Comparison of ENCODE assay signal across 2 cellular contexts in genomic region chr2:45274190-45274926, GRCh38.
TF ChIP-seq lines count a peak whose summit lies in the region.

No MANE protein-coding gene starts in this region.

TF ChIP-seq in GM23338, 12 proteins besides CTCF, POLR2A, EP300 and RAD21 (continued from another document):
- TF ChIP-seq ZNF462 (CRISPR knock-in tag; IDR thresholded peaks at IDR 0.05) (no peak), EZH2phosphoT487 (IDR thresholded peaks at IDR 0.05; ENCODE audit: unreplicated experiment) (no peak), STAT1 (IDR thresholded peaks at IDR 0.05; ENCODE audit: unreplicated experiment) (no peak), ZNF114 (CRISPR knock-in tag; IDR thresholded peaks at IDR 0.05) (no peak), JUNB (IDR thresholded peaks at IDR 0.05; ENCODE audit: unreplicated experiment) (no peak), POLR2AphosphoS5 (IDR thresholded peaks at IDR 0.05; ENCODE audit: low read depth) (no peak), REST (IDR thresholded peaks at IDR 0.05; ENCODE audit: unreplicated experiment) (no peak), CREB1 (CRISPR knock-in tag; IDR thresholded peaks at IDR 0.05; ENCODE audit: low read depth) (no peak), ETS1 (IDR thresholded peaks at IDR 0.05) (no peak), EZH2 (IDR thresholded peaks at IDR 0.05; ENCODE audit: low read depth, unreplicated experiment) (no peak)

TF ChIP-seq in H1, 55 proteins besides CTCF, POLR2A, EP300 and RAD21:
- TF ChIP-seq MAX (IDR thresholded peaks at IDR 0.05): peak; percentile 33; the same call in 1 of the 2 replicates
- no peak for TF ChIP-seq HDAC2 (IDR thresholded peaks at IDR 0.05; ENCODE audit: borderline replicate concordance in 1 of 2, low read depth in 2 of 2, low read length in 2 of 2)
- no peak for TF ChIP-seq SP4 (IDR thresholded peaks at IDR 0.05; ENCODE audit: low read length)
